Comparison of ENCODE assay signal across 1 cellular context in the genomic region with DNA sequence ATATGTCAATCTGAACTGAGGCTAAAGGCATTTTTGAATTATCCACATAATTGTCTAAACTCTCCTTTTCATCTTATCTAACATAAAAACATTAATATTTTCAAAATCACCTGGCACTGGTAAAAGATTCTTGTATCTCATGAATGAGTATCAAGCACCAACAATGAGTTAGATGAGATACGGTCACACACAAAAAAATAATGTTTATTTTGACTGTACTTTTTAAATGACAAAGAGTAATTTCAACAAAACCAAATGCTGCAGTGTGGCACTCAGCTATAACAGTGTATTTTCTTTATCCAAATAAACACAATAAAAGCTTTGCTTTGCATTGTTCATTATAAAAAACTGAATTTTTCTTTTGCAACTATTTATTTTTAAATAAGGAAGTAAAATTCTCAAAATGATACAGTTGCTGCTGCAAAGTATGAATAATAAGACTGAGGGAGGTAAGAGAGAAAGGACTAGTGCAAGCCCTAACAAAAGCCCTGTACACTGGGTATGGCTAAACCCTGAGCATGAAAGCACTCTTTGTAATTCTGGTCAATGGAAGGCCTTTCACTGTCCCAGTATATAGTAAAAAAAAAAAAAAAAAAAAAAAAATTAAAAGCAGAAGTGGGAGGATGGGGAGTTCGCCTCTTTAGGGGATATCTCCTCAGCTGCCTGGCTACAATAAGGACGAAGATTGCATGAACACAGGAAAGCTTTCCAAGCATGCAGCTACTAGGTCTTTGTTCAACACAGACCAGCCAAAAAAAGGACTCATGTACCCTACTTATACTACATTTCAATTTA.
TF ChIP-seq lines count a peak whose summit lies in the region.

No MANE protein-coding gene starts in this region.

TF ChIP-seq in K562, 482 proteins besides CTCF, POLR2A, EP300 and RAD21:
- TF ChIP-seq ZNF592 (IDR thresholded peaks at IDR 0.05) = 0 out of 2 replicates have a peak, but pooled peaks have one; percentile 33
- TF ChIP-seq NFIC (IDR thresholded peaks at IDR 0.05) = no peak
- TF ChIP-seq ZNF146 (CRISPR knock-in tag; IDR thresholded peaks at IDR 0.05; ENCODE audit: unreplicated experiment) = no peak
- TF ChIP-seq, protein P1, sequence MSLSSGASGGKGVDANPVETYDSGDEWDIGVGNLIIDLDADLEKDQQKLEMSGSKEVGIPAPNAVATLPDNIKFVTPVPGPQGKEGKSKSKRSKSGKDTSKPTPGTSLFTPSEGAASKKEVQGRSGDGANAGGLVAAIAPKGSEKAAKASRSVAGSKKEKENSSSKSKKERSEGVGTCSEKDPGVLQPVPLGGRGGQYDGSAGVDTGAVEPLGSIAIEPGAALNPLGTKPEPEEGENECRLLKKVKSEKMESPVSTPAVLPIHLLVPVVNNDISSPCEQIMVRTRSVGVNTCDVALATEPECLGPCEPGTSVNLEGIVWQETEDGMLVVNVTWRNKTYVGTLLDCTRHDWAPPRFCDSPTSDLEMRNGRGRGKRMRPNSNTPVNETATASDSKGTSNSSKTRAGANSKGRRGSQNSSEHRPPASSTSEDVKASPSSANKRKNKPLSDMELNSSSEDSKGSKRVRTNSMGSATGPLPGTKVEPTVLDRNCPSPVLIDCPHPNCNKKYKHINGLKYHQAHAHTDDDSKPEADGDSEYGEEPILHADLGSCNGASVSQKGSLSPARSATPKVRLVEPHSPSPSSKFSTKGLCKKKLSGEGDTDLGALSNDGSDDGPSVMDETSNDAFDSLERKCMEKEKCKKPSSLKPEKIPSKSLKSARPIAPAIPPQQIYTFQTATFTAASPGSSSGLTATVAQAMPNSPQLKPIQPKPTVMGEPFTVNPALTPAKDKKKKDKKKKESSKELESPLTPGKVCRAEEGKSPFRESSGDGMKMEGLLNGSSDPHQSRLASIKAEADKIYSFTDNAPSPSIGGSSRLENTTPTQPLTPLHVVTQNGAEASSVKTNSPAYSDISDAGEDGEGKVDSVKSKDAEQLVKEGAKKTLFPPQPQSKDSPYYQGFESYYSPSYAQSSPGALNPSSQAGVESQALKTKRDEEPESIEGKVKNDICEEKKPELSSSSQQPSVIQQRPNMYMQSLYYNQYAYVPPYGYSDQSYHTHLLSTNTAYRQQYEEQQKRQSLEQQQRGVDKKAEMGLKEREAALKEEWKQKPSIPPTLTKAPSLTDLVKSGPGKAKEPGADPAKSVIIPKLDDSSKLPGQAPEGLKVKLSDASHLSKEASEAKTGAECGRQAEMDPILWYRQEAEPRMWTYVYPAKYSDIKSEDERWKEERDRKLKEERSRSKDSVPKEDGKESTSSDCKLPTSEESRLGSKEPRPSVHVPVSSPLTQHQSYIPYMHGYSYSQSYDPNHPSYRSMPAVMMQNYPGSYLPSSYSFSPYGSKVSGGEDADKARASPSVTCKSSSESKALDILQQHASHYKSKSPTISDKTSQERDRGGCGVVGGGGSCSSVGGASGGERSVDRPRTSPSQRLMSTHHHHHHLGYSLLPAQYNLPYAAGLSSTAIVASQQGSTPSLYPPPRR (CRISPR knock-in tag; IDR thresholded peaks at IDR 0.05; ENCODE audit: borderline replicate concordance) = no peak
- TF ChIP-seq ILK (tag; IDR thresholded peaks at IDR 0.05; ENCODE audit: borderline replicate concordance, low read depth) = no peak
- no peak for TF ChIP-seq SMARCA5 (IDR thresholded peaks at IDR 0.05)
- TF ChIP-seq ZNF41 (CRISPR knock-in tag; conservative IDR thresholded peaks at IDR 0.05) = no peak
- TF ChIP-seq SP1 (CRISPR knock-in tag; IDR thresholded peaks at IDR 0.05) = no peak
- TF ChIP-seq NRF1 (conservative IDR thresholded peaks at IDR 0.05 in 1 of 2, IDR thresholded peaks at IDR 0.05 in 1 of 2) = no peak
- peak; percentile 33 for TF ChIP-seq RBBP5 (IDR thresholded peaks at IDR 0.05; ENCODE audit: borderline replicate concordance, insufficient read depth, low read length, poor library complexity, severe bottlenecking)
- TF ChIP-seq NUFIP1 (IDR thresholded peaks at IDR 0.05; ENCODE audit: partially characterized antibody) = no peak
- TF ChIP-seq HMG20A (CRISPR knock-in tag; conservative IDR thresholded peaks at IDR 0.05) = no peak
- no peak for TF ChIP-seq XRCC5 (IDR thresholded peaks at IDR 0.05; ENCODE audit: low read depth, low read length)
- TF ChIP-seq, protein P2, sequence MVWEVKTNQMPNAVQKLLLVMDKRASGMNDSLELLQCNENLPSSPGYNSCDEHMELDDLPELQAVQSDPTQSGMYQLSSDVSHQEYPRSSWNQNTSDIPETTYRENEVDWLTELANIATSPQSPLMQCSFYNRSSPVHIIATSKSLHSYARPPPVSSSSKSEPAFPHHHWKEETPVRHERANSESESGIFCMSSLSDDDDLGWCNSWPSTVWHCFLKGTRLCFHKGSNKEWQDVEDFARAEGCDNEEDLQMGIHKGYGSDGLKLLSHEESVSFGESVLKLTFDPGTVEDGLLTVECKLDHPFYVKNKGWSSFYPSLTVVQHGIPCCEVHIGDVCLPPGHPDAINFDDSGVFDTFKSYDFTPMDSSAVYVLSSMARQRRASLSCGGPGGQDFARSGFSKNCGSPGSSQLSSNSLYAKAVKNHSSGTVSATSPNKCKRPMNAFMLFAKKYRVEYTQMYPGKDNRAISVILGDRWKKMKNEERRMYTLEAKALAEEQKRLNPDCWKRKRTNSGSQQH (CRISPR knock-in tag; IDR thresholded peaks at IDR 0.05) = no peak
- no peak for TF ChIP-seq PYGO2 (tag; IDR thresholded peaks at IDR 0.05)
- TF ChIP-seq, protein P3, sequence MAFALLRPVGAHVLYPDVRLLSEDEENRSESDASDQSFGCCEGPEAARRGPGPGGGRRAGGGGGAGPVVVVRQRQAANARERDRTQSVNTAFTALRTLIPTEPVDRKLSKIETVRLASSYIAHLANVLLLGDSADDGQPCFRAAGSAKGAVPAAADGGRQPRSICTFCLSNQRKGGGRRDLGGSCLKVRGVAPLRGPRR (CRISPR knock-in tag; IDR thresholded peaks at IDR 0.05) = no peak
- 0 out of 4 replicates have a peak, but pooled peaks of 1 of the 2 experiments have one; percentile 24 for TF ChIP-seq MNT (conservative IDR thresholded peaks at IDR 0.05)
- no peak for TF ChIP-seq YBX1 (IDR thresholded peaks at IDR 0.05)
- TF ChIP-seq RHOXF2B (CRISPR knock-in tag; conservative IDR thresholded peaks at IDR 0.05) = no peak
- peak; percentile 89 for TF ChIP-seq ZNF384 (IDR thresholded peaks at IDR 0.05; ENCODE audit: low read depth, low read length)
- no peak for TF ChIP-seq RBM34 (IDR thresholded peaks at IDR 0.05; ENCODE audit: borderline replicate concordance, insufficient read depth, low read length)
- peak; percentile 88 for TF ChIP-seq SPI1 (IDR thresholded peaks at IDR 0.05; ENCODE audit: borderline replicate concordance, low read depth, low read length)
- TF ChIP-seq FOSL1 (tag; conservative IDR thresholded peaks at IDR 0.05) = no peak
- no peak for TF ChIP-seq HSF4 (CRISPR knock-in tag; IDR thresholded peaks at IDR 0.05; ENCODE audit: borderline replicate concordance)
- TF ChIP-seq, protein P4, sequence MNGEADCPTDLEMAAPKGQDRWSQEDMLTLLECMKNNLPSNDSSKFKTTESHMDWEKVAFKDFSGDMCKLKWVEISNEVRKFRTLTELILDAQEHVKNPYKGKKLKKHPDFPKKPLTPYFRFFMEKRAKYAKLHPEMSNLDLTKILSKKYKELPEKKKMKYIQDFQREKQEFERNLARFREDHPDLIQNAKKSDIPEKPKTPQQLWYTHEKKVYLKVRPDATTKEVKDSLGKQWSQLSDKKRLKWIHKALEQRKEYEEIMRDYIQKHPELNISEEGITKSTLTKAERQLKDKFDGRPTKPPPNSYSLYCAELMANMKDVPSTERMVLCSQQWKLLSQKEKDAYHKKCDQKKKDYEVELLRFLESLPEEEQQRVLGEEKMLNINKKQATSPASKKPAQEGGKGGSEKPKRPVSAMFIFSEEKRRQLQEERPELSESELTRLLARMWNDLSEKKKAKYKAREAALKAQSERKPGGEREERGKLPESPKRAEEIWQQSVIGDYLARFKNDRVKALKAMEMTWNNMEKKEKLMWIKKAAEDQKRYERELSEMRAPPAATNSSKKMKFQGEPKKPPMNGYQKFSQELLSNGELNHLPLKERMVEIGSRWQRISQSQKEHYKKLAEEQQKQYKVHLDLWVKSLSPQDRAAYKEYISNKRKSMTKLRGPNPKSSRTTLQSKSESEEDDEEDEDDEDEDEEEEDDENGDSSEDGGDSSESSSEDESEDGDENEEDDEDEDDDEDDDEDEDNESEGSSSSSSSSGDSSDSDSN (IDR thresholded peaks at IDR 0.05; ENCODE audit: borderline replicate concordance in 1 of 2, low read depth in 2 of 2, low read length in 2 of 2) = no peak
